ENCODE assay signal across 8 cellular contexts in genomic region chr3:36700537-36701248, GRCh38.
DNase-seq lines count a peak whose midpoint lies in the region; ATAC-seq and TF ChIP-seq lines count a peak whose summit lies in the region.

No MANE protein-coding gene starts in this region.

- ATAC-seq in Right ventricle myocardium inferior, result peak; percentile 70
- ATAC-seq in body of pancreas, result peak; percentile 65

- peaks cover 0 to 2% (median under 1%) of the 10 kb centered on the region in 3 donors for H3K27me3 Mint-ChIP-seq in immature natural killer cell (ENCODE audit: low read depth in 3 of 3)

- H3K27me3 ChIP-seq in body of pancreas, result no peaks in the 10 kb centered on the region

- no peaks in the 10 kb centered on the region for H3K36me3 ChIP-seq in body of pancreas (replicated peaks in 1 of 2; ENCODE audit: insufficient read depth in 1 of 2, low read depth in 2 of 2)

- H3K9me3 Mint-ChIP-seq in immature natural killer cell, result no peaks in the 10 kb centered on the region

- H3K4me3 ChIP-seq in body of pancreas, result no peak overlapping the region

- POLR2A ChIA-PET in HEK293T (lab: Yijun Ruan, JAX), result no interaction called here

- no peaks in the 10 kb centered on the region for H3K4me1 ChIP-seq in body of pancreas

- WGBS in body of pancreas, 2 donors, result 0 to 2% methylated on average over 3 of the region's 3 CpGs

- no peaks in the 10 kb centered on the region for H3K9me3 ChIP-seq in body of pancreas

- H3K4me1 Mint-ChIP-seq in immature natural killer cell, result no peaks in the 10 kb centered on the region

- no peaks in the 10 kb centered on the region for H3K36me3 Mint-ChIP-seq in immature natural killer cell

- intact Hi-C loops in Right ventricle myocardium inferior (cut with DNase I) (loop anchor here (2.0 kb wide), 1 partner anchor 734 kb away; no protein-coding TSS in a partner anchor), cardiac septum (cut with DNase I) (loop anchor here (2.0 kb wide), 1 partner anchor 736 kb away; no protein-coding TSS in a partner anchor), body of pancreas (cut with DNase I) (no loop called here)

- no peak overlapping the region for H3K27ac Mint-ChIP-seq in immature natural killer cell

- no peak overlapping the region for H3K27ac ChIP-seq in body of pancreas

- TF ChIP-seq CTCF in body of pancreas (IDR thresholded peaks at IDR 0.05), result peak; percentile 27 to 71 (median 59)

- CTCF ChIA-PET in HEK293T (lab: Yijun Ruan, JAX), result interaction anchor here (0.5 to 0.7 kb wide), 2 partner anchors 567 to 734 kb away, joined by 3 read pairs; no protein-coding TSS in a partner anchor

- no peak overlapping the region for H3K4me3 Mint-ChIP-seq in immature natural killer cell

- no peak for TF ChIP-seq POLR2A in body of pancreas (IDR thresholded peaks at IDR 0.05)

- DNase-seq in Right ventricle myocardium inferior (ENCODE audit: missing footprints), result no peak
- no peak for DNase-seq in cardiac septum (ENCODE audit: low spot score)
- peak; percentile 64 for DNase-seq in HEK293T (ENCODE audit: extremely low spot score)
- DNase-seq in M059J (ENCODE audit: low read depth), result peak; percentile 60
- DNase-seq in RPMI7951 (ENCODE audit: low read depth), result peak; percentile 69
- peak; percentile 41 to 66 (median 49) for DNase-seq in body of pancreas
- peak in 2 of 3 donors; percentile 10 to 15 for DNase-seq in immature natural killer cell
- peak; percentile 27 for DNase-seq in stimulated activated CD4-positive, alpha-beta T cell treated with anti-CD3 and anti-CD28 coated beads, Interleukin-1b, Interleukin-23, amount 100 ng/mL, for 48 hours

TF ChIP-seq in HEK293T, 16 proteins besides CTCF, POLR2A, EP300 and RAD21:
- TF ChIP-seq TARDBP (IDR thresholded peaks at IDR 0.05) (no peak), BHLHE40 (IDR thresholded peaks at IDR 0.05; ENCODE audit: borderline replicate concordance) (no peak), ARNT (IDR thresholded peaks at IDR 0.05) (no peak)

Comparison
In these comparisons a context has a peak if more than half of its experiments do, and no peak if none do; other contexts are left out.
1. DNase-seq: peak in HEK293T (single experiment), M059J (single experiment), RPMI7951 (single experiment), body of pancreas (4 of 4), immature natural killer cell (2 of 3) and stimulated activated CD4-positive, alpha-beta T cell treated with anti-CD3 and anti-CD28 coated beads, Interleukin-1b, Interleukin-23, amount 100 ng/mL, for 48 hours (single experiment); none in Right ventricle myocardium inferior (single experiment) and cardiac septum (single experiment).